In genomic region chr20:38961530-38962043, GRCh38 we compare ENCODE assay signal across 8 cellular contexts. TPM values are rescaled to one million over a fixed set of nuclear protein-coding genes. Genes with fewer than 3 reads are reported as not detected.
DNase-seq lines count a peak whose midpoint lies in the region; ATAC-seq and TF ChIP-seq lines count a peak whose summit lies in the region.

No MANE protein-coding gene starts in this region.

- no peak for TF ChIP-seq CTCF in foreskin keratinocyte (conservative IDR thresholded peaks at IDR 0.05)

- no peaks in the 10 kb centered on the region for H3K27me3 Mint-ChIP-seq in activated CD4-positive, alpha-beta memory T cell treated with anti-CD3 and anti-CD28 coated beads for 36 hours

- peaks cover 9% of the 10 kb centered on the region for H3K4me1 ChIP-seq in foreskin keratinocyte

- DNase-seq in stimulated activated naive CD4-positive, alpha-beta T cell treated with Interleukin-2 at 50 U/mL for 16 hours (lab: John Stamatoyannopoulos, UW), result peak; percentile 12
- DNase-seq in stimulated activated naive CD4-positive, alpha-beta T cell (lab: John Stamatoyannopoulos, UW), result no peak
- DNase-seq in activated CD4-positive, alpha-beta memory T cell treated with anti-CD3 and anti-CD28 coated beads for 36 hours, result peak; percentile 54
- no peak for DNase-seq in foreskin keratinocyte
- DNase-seq in Kasumi-1 (lab: John Stamatoyannopoulos, UW), result no peak

- peak overlapping the region; percentile 91 for H3K27ac Mint-ChIP-seq in activated CD4-positive, alpha-beta memory T cell treated with anti-CD3 and anti-CD28 coated beads for 36 hours

- peaks cover 24% of the 10 kb centered on the region for H3K4me1 Mint-ChIP-seq in activated CD4-positive, alpha-beta memory T cell treated with anti-CD3 and anti-CD28 coated beads for 36 hours (ENCODE audit: low read depth)

- H3K9me3 Mint-ChIP-seq in activated CD4-positive, alpha-beta memory T cell treated with anti-CD3 and anti-CD28 coated beads for 36 hours, result no peaks in the 10 kb centered on the region

- H3K4me3 ChIP-seq in skin epidermis, result peak overlapping the region; percentile 85 to 100 (median 96)

- H3K27ac ChIP-seq in foreskin keratinocyte (peak overlapping the region; percentile 61), skin epidermis (peak overlapping the region in 20 of 21 experiments; percentile 8 to 98 (median 88))

- ATAC-seq in foreskin keratinocyte (no peak), HG02798 (IDR thresholded peaks at IDR 0.05; ENCODE audit: poor library complexity, unreplicated experiment) (no peak), HG03175 (IDR thresholded peaks at IDR 0.05; ENCODE audit: unreplicated experiment) (no peak)

- intact Hi-C loops in activated CD4-positive, alpha-beta memory T cell treated with anti-CD3 and anti-CD28 coated beads for 36 hours (cut with micrococcal nuclease), result loop anchor here (1.0 to 5.0 kb wide), 6 partner anchors 35 to 234 kb away; partner anchors contain the start of genes FAM83D and PPP1R16B

- no peaks in the 10 kb centered on the region for H3K36me3 Mint-ChIP-seq in activated CD4-positive, alpha-beta memory T cell treated with anti-CD3 and anti-CD28 coated beads for 36 hours

- no peaks in the 10 kb centered on the region for H3K27me3 ChIP-seq in foreskin keratinocyte

- CTCF ChIA-PET in activated CD4-positive, alpha-beta memory T cell treated with anti-CD3 and anti-CD28 coated beads for 36 hours (lab: Charles Lee), result interaction anchor here (0.7 to 4.9 kb wide), 11 partner anchors 9 to 314 kb away, joined by 3 to 42 read pairs (median 4); partner anchors contain the start of gene FAM83D

- H3K4me3 Mint-ChIP-seq in activated CD4-positive, alpha-beta memory T cell treated with anti-CD3 and anti-CD28 coated beads for 36 hours, result peak overlapping the region; percentile 93

- POLR2A ChIA-PET in activated CD4-positive, alpha-beta memory T cell treated with anti-CD3 and anti-CD28 coated beads for 36 hours (lab: Charles Lee), result interaction anchor here (0.6 to 2.7 kb wide), 9 partner anchors 35 to 287 kb away, joined by 3 to 25 read pairs (median 3); partner anchors contain the start of gene FAM83D

RNA-seq across cellular contexts. Expression of gene DHX35, which starts 0.6 kb away (rescaled TPM):
- total RNA-seq in activated CD4-positive, alpha-beta memory T cell treated with anti-CD3 and anti-CD28 coated beads for 36 hours, result 1 to 10 TPM; 7.7 to 8.3 TPM
- total RNA-seq in foreskin keratinocyte, result 8.6 and 9.6 TPM in 2 replicates
- polyA plus RNA-seq in foreskin keratinocyte, result 5.5 TPM in 2 replicates

RNA-seq across cellular contexts. Expression of gene FAM83D, which starts 35.4 kb away (rescaled TPM):
- 10 to 100 TPM; 11.1 to 11.2 TPM for total RNA-seq in activated CD4-positive, alpha-beta memory T cell treated with anti-CD3 and anti-CD28 coated beads for 36 hours
- total RNA-seq in foreskin keratinocyte, result 38.1 and 51.8 TPM in 2 replicates
- 24.9 and 36.6 TPM in 2 replicates for polyA plus RNA-seq in foreskin keratinocyte

Comparison
In these comparisons a context has a peak if more than half of its experiments do, and no peak if none do; other contexts are left out.
1. DNase-seq: peak in stimulated activated naive CD4-positive, alpha-beta T cell treated with Interleukin-2 at 50 U/mL for 16 hours (single experiment) and activated CD4-positive, alpha-beta memory T cell treated with anti-CD3 and anti-CD28 coated beads for 36 hours (single experiment); none in stimulated activated naive CD4-positive, alpha-beta T cell (0 of 6), foreskin keratinocyte (0 of 2) and Kasumi-1 (0 of 2).